Comparison of ENCODE assay signal across 8 cellular contexts in genomic region chr11:71452354-71453020, GRCh38. TPM values are rescaled to one million over a fixed set of nuclear protein-coding genes. Genes with fewer than 3 reads are reported as not detected.
DNase-seq lines count a peak whose midpoint lies in the region; ATAC-seq, FAIRE-seq and TF ChIP-seq lines count a peak whose summit lies in the region.

No MANE protein-coding gene starts in this region.

- peaks cover 64% of the 10 kb centered on the region for H3K79me2 ChIP-seq in DOHH2 (ENCODE audit: control insufficient read depth, low read length)
- H3K79me2 ChIP-seq in Loucy (ENCODE audit: insufficient read depth, low read length), result peaks cover 73% of the 10 kb centered on the region
- H3K79me2 ChIP-seq in keratinocyte (ENCODE audit: control insufficient read depth, insufficient read depth, low read length), result peaks cover 28% of the 10 kb centered on the region

- H2AFZ ChIP-seq in Loucy (ENCODE audit: low read length) (peak overlapping the region; percentile 88), keratinocyte (ENCODE audit: control insufficient read depth, low read length) (peak overlapping the region; percentile 73)

- TF ChIP-seq POLR2A in breast epithelium (IDR thresholded peaks at IDR 0.05), result no peak

- peaks cover 11% of the 10 kb centered on the region; the same call in 1 of the 2 replicates for H4K20me1 ChIP-seq in DOHH2 (ENCODE audit: control insufficient read depth, insufficient read depth, low read depth, low read length)
- H4K20me1 ChIP-seq in Loucy (ENCODE audit: insufficient read depth, low read length, poor library complexity, severe bottlenecking), result peaks cover 9% of the 10 kb centered on the region
- no peaks in the 10 kb centered on the region for H4K20me1 ChIP-seq in keratinocyte (ENCODE audit: control insufficient read depth, extremely low read depth, insufficient read depth, low read length)

- H3K27ac ChIP-seq in DOHH2 (ENCODE audit: low read depth, low read length), result peak overlapping the region; percentile 65
- H3K27ac ChIP-seq in breast epithelium, result peak overlapping the region; percentile 65 to 78
- peak overlapping the region; percentile 32 for H3K27ac ChIP-seq in keratinocyte (ENCODE audit: control insufficient read depth, insufficient read depth, low read length)

- peak overlapping the region; percentile 89 for H3K9ac ChIP-seq in Loucy (ENCODE audit: low read depth, low read length, poor library complexity, severe bottlenecking)
- H3K9ac ChIP-seq in keratinocyte (ENCODE audit: control insufficient read depth, extremely low read depth, insufficient read depth, low read length), result peak overlapping the region; percentile 68

- H3K9me2 ChIP-seq in DOHH2 (replicated peaks; ENCODE audit: control insufficient read depth, low read length) (no peaks in the 10 kb centered on the region), Loucy (replicated peaks; ENCODE audit: low read depth, low read length) (no peaks in the 10 kb centered on the region)

- dilution Hi-C loops in keratinocyte (cut with MboI; ENCODE audit: extremely low pct_ligation_motif_present, low sequenced_read_pairs), result no loop called here

- H3F3A ChIP-seq in DOHH2 (ENCODE audit: control insufficient read depth, insufficient read depth) (peaks cover 22% of the 10 kb centered on the region), Loucy (ENCODE audit: low read depth) (peaks cover 4% of the 10 kb centered on the region; the same call in 1 of the 2 replicates)

- TF ChIP-seq CTCF in DOHH2 (IDR thresholded peaks at IDR 0.05; ENCODE audit: low read depth, low read length, poor library complexity, severe bottlenecking) (no peak), Loucy (conservative IDR thresholded peaks at IDR 0.05; ENCODE audit: low read length) (no peak), breast epithelium (IDR thresholded peaks at IDR 0.05) (no peak), keratinocyte (optimal IDR thresholded peaks at IDR 0.05 in 1 of 3, IDR thresholded peaks at IDR 0.05 in 1 of 3, conservative IDR thresholded peaks at IDR 0.05 in 1 of 3; ENCODE audit: extremely low read depth in 1 of 3, insufficient read depth in 2 of 3, low read length in 3 of 3) (no peak)

- intact Hi-C loops in breast epithelium (cut with DNase I; ENCODE audit: low total_unique reads), result no loop called here

- no peak for ATAC-seq in GM18502 (IDR thresholded peaks at IDR 0.05; ENCODE audit: poor library complexity, unreplicated experiment)

- DNase-seq in T-helper 9 cell (peak; percentile 38), breast epithelium (ENCODE audit: low spot score in 2 of 2) (peak in 1 of 2 donors; percentile 41), keratinocyte (ENCODE audit: low read depth, low spot score) (peak; percentile 5), iPS-NIHi11 (ENCODE audit: low spot score) (no peak)
- peak; percentile 30 for DNase-seq in stimulated activated CD4-positive, alpha-beta T cell treated with anti-CD3 and anti-CD28 coated beads, Interleukin-12 subunit alpha, Interleukin-12 subunit beta, amount 100 ng/mL, for 4 hours

- H3K4me1 ChIP-seq in DOHH2 (ENCODE audit: control insufficient read depth, low read length) (peaks cover 47% of the 10 kb centered on the region), Loucy (ENCODE audit: insufficient read depth, low read length, poor library complexity, severe bottlenecking) (peaks cover 46% of the 10 kb centered on the region), breast epithelium (peaks cover 0 to 6% of the 10 kb centered on the region in 2 donors), keratinocyte (ENCODE audit: control insufficient read depth, extremely low read depth, insufficient read depth, low read length) (peaks cover 32% of the 10 kb centered on the region)

- H3K4me3 ChIP-seq in DOHH2 (ENCODE audit: low read length) (peak overlapping the region; percentile 100), Loucy (ENCODE audit: low read length, poor library complexity, severe bottlenecking) (peak overlapping the region; percentile 82), breast epithelium (peak overlapping the region; percentile 84 to 95 (median 86)), keratinocyte (ENCODE audit: control insufficient read depth in 2 of 3, extremely low read depth in 1 of 3, insufficient read depth in 2 of 3, low read depth in 1 of 3, low read length in 3 of 3) (peak overlapping the region; percentile 74 to 89 (median 87))

- H3K9me3 ChIP-seq in DOHH2 (ENCODE audit: control insufficient read depth, insufficient read depth, low read length) (no peaks in the 10 kb centered on the region), Loucy (ENCODE audit: insufficient read depth, low read depth, low read length) (no peaks in the 10 kb centered on the region), breast epithelium (no peaks in the 10 kb centered on the region), keratinocyte (ENCODE audit: control insufficient read depth, low read depth, low read length) (no peaks in the 10 kb centered on the region)

- FAIRE-seq in keratinocyte (lab: Jason Lieb, UNC), result no peak

- peaks cover 2% of the 10 kb centered on the region for H3K9me1 ChIP-seq in keratinocyte (ENCODE audit: control insufficient read depth, extremely low read depth, insufficient read depth, low read length)

- H3K4me2 ChIP-seq in DOHH2 (ENCODE audit: low read length) (peak overlapping the region; percentile 94), Loucy (ENCODE audit: low read depth, low read length, poor library complexity, severe bottlenecking) (peak overlapping the region; percentile 85), keratinocyte (ENCODE audit: control insufficient read depth, extremely low read depth, insufficient read depth, low read depth, low read length) (peak overlapping the region; percentile 81)

- H3K27me3 ChIP-seq in DOHH2 (ENCODE audit: control insufficient read depth, low read length), result no peaks in the 10 kb centered on the region
- H3K27me3 ChIP-seq in Loucy (ENCODE audit: insufficient read depth, low read length, poor library complexity, severe bottlenecking), result no peaks in the 10 kb centered on the region
- no peaks in the 10 kb centered on the region for H3K27me3 ChIP-seq in breast epithelium
- H3K27me3 ChIP-seq in keratinocyte (ENCODE audit: control insufficient read depth, extremely low read depth, insufficient read depth, low read length), result no peaks in the 10 kb centered on the region

- H3K36me3 ChIP-seq in DOHH2 (ENCODE audit: control insufficient read depth, low read length) (peaks cover 57% of the 10 kb centered on the region), Loucy (ENCODE audit: insufficient read depth, low read length) (peaks cover 22% of the 10 kb centered on the region; the same call in 1 of the 2 replicates), breast epithelium (peaks cover 3% of the 10 kb centered on the region), keratinocyte (ENCODE audit: control insufficient read depth in 2 of 2, extremely low read depth in 1 of 2, insufficient read depth in 2 of 2, low read length in 2 of 2) (peaks cover 20 to 21% of the 10 kb centered on the region in 2 experiments)

RNA-seq across cellular contexts. Expression of gene NADSYN1, which starts 0.5 kb away (rescaled TPM):
- 10 to 100 TPM; 58.6 to 83.6 (median 70.5) TPM for total RNA-seq in breast epithelium
- 37.5 to 82.2 TPM (median 51.5 TPM) in 3 replicates for polyA plus RNA-seq in keratinocyte
- 48.3 TPM for polyA plus RNA-seq in keratinocyte (2011; ENCODE audit: low read depth)
- 39.8 and 51.4 TPM in 2 replicates for polyA plus RNA-seq in keratinocyte (2011; cell fraction: cytosol; rRNA removed)
- polyA plus RNA-seq in keratinocyte (2011; cell fraction: nucleus; rRNA removed), result 185 and 203 TPM in 2 replicates
- 42.8 and 82.1 TPM in 2 replicates for polyA plus RNA-seq in keratinocyte (2012; ENCODE audit: low replicate concordance)
- 75.9 to 132 TPM (median 80.7 TPM) in 3 replicates for polyA minus RNA-seq in keratinocyte
- polyA minus RNA-seq in keratinocyte (2011; cell fraction: cytosol; rRNA and poly(A)+ RNA removed), result 48.3 TPM
- 79.8 and 87.4 TPM in 2 replicates for polyA minus RNA-seq in keratinocyte (2011; cell fraction: nucleus; rRNA and poly(A)+ RNA removed)

RNA-seq across cellular contexts. Expression of gene DHCR7, which starts 4.3 kb away (rescaled TPM):
- total RNA-seq in breast epithelium, result 10 to 100 TPM; 14.7 to 31.7 (median 25.2) TPM
- 128 to 157 TPM (median 143 TPM) in 3 replicates for polyA plus RNA-seq in keratinocyte
- polyA plus RNA-seq in keratinocyte (2011; ENCODE audit: low read depth), result 28.1 TPM
- 73.9 and 86.2 TPM in 2 replicates for polyA plus RNA-seq in keratinocyte (2011; cell fraction: cytosol; rRNA removed)
- 170 and 178 TPM in 2 replicates for polyA plus RNA-seq in keratinocyte (2011; cell fraction: nucleus; rRNA removed)
- 68.2 and 194 TPM in 2 replicates for polyA plus RNA-seq in keratinocyte (2012; ENCODE audit: low replicate concordance)
- polyA minus RNA-seq in keratinocyte, result 153 to 420 TPM (median 173 TPM) in 3 replicates
- 193 TPM for polyA minus RNA-seq in keratinocyte (2011; cell fraction: cytosol; rRNA and poly(A)+ RNA removed)
- 247 and 301 TPM in 2 replicates for polyA minus RNA-seq in keratinocyte (2011; cell fraction: nucleus; rRNA and poly(A)+ RNA removed)
